Comparison of ENCODE assay signal across 20 cellular contexts in genomic region chr12:44441155-44441554, GRCh38.
DNase-seq lines count a peak whose midpoint lies in the region; ATAC-seq and TF ChIP-seq lines count a peak whose summit lies in the region.
"Had no signal": no experiment of that assay in that cellular context is flagged by ENCODE, and none has a peak within 500 bp of the region (broad histone marks: within the 10 kb centered on the region; RNA-seq: fewer than 3 reads in every experiment).

No MANE protein-coding gene starts in this region.

- no peak for DNase-seq in upper lobe of right lung
- DNase-seq in mesenteric fat pad (ENCODE audit: low spot score) = no peak
- DNase-seq in anterior cingulate cortex (lab: John Stamatoyannopoulos, UW) = no peak
- DNase-seq in stimulated activated CD4-positive, alpha-beta T cell treated with anti-CD3 and anti-CD28 coated beads, Interleukin-15, amount 100 ng/mL, for 24 hours = no peak
- DNase-seq: activated CD4-positive, alpha-beta T cell treated with anti-CD3 and anti-CD28 coated beads, Interleukin-2, amount 10 ng/mL, durations not matched to agents 24 days and 14 days; activated T-cell treated with anti-CD3 and anti-CD28 coated beads, Interleukin-2, amount 50 U/mL, for 24 hours; brain microvascular endothelial cell; erythroblast; GOT3; immature natural killer cell; NCI-H187; NCI-H446 treated with DMSO at 0.1 percent for 48 hours; SHP77 treated with DMSO at 0.1 percent for 48 hours; stomach; uterus had no signal

- no peaks in the 10 kb centered on the region for H3K36me3 ChIP-seq in upper lobe of right lung
- H3K36me3 ChIP-seq: brain microvascular endothelial cell, stomach, uterus had no signal

- H3K4me1 ChIP-seq in upper lobe of right lung = no peaks in the 10 kb centered on the region
- H3K4me1 ChIP-seq: stomach, uterus had no signal

- H3K27me3 ChIP-seq in upper lobe of right lung = no peaks in the 10 kb centered on the region
- H3K27me3 ChIP-seq: brain microvascular endothelial cell, stomach, uterus had no signal

- peak; percentile 65 for ATAC-seq in GM18511 (IDR thresholded peaks at IDR 0.05; ENCODE audit: unreplicated experiment)
- ATAC-seq in GM21381 (IDR thresholded peaks at IDR 0.05; ENCODE audit: unreplicated experiment) = peak; percentile 60
- peak; percentile 76 for ATAC-seq in HG02884 (IDR thresholded peaks at IDR 0.05; ENCODE audit: unreplicated experiment)
- peak; percentile 70 for ATAC-seq in HG03575 (IDR thresholded peaks at IDR 0.05; ENCODE audit: extremely low read depth, insufficient number of reproducible peaks, low FRiP score, unreplicated experiment)
- ATAC-seq in upper lobe of right lung = no peak
- ATAC-seq: activated naive CD4-positive, alpha-beta T cell treated with anti-CD3 and anti-CD28 coated beads, Interleukin-2, amount 50 U/mL, for 72 hours had no signal

- intact Hi-C loops in upper lobe of right lung (cut with DNase I) = no loop called here

- no peaks in the 10 kb centered on the region for H3K9me3 ChIP-seq in upper lobe of right lung
- H3K9me3 ChIP-seq: stomach, uterus had no signal

- no peak overlapping the region for H3K27ac ChIP-seq in upper lobe of right lung
- H3K27ac ChIP-seq: brain microvascular endothelial cell, stomach, uterus had no signal

- TF ChIP-seq CTCF in upper lobe of right lung (IDR thresholded peaks at IDR 0.05) = no peak

- no peak overlapping the region for H3K4me3 ChIP-seq in upper lobe of right lung
- H3K4me3 ChIP-seq: stomach, uterus had no signal
